ENCODE assay signal across 39 cellular contexts in genomic region chr1:22696610-22697009, GRCh38. TPM values are rescaled to one million over a fixed set of nuclear protein-coding genes. Genes with fewer than 3 reads are reported as not detected.
"Had no signal": no experiment of that assay in that cellular context is flagged by ENCODE, and none has a peak within 500 bp of the region (broad histone marks: within the 10 kb centered on the region; RNA-seq: fewer than 3 reads in every experiment).

No MANE protein-coding gene starts in this region.

- DNase-seq: Karpas-422, Kasumi-1, MG63, MM.1S, MV-4-11, NCI-H1048, NCI-H1092, NCI-H1092 treated with DMSO at 0.1 percent for 48 hours, NCI-H1105, NCI-H1105 treated with DMSO at 0.1 percent for 48 hours, NCI-H1417, NCI-H1417 treated with DMSO at 0.1 percent for 48 hours, NCI-H1436, NCI-H1436 treated with DMSO at 0.1 percent for 48 hours, NCI-H146, NCI-H1694, NCI-H1694 treated with DMSO at 0.1 percent for 48 hours, NCI-H187, NCI-H187 treated with DMSO at 0.1 percent for 48 hours, NCI-H1930, NCI-H2029, NCI-H2029 treated with DMSO at 0.1 percent for 48 hours, NCI-H2081, NCI-H2081 treated with DMSO at 0.1 percent for 48 hours, NCI-H2107, NCI-H2171, NCI-H2171 treated with DMSO at 0.1 percent for 48 hours, NCI-H2227 treated with DMSO at 0.1 percent for 48 hours, NCI-H226, NCI-H345, NCI-H446, NCI-H446 treated with DMSO at 0.1 percent for 48 hours, NCI-H510A, NCI-H510A treated with DMSO at 0.1 percent for 48 hours had no signal

- H3K27ac ChIP-seq: KMS-11 had no signal

- H3K4me2 ChIP-seq: KMS-11 had no signal

- H3K9ac ChIP-seq: KMS-11 had no signal

- H3K27me3 ChIP-seq: MG63 had no signal

- H3K4me3 ChIP-seq: MG63 had no signal

- H3K36me3 ChIP-seq: MG63 had no signal

- H3K9me3 ChIP-seq: MG63 had no signal

RNA-seq across cellular contexts. Expression of gene C1QB, which starts 43.6 kb away (rescaled TPM):
- total RNA-seq: LHCN-M2, M059J, MCF 10A, NCI-H460 had no signal

RNA-seq across cellular contexts. Expression of gene C1QC, which starts 53.2 kb away (rescaled TPM):
- total RNA-seq: LHCN-M2, M059J, MCF 10A, NCI-H460 had no signal
